In genomic region chrX:149927964-149928258, GRCh38 we compare ENCODE assay signal across 19 cellular contexts. TPM values are rescaled to one million over a fixed set of nuclear protein-coding genes. Genes with fewer than 3 reads are reported as not detected.
"Had no signal": no experiment of that assay in that cellular context is flagged by ENCODE, and none has a peak within 500 bp of the region (broad histone marks: within the 10 kb centered on the region; RNA-seq: fewer than 3 reads in every experiment).

No MANE protein-coding gene starts in this region.

RNA-seq across cellular contexts. Expression of gene HSFX4, which starts 1.5 kb away (rescaled TPM):
- total RNA-seq: activated CD8-positive, alpha-beta T cell treated with anti-CD3 and anti-CD28 coated beads, Interleukin-2, amount 10 ng/mL, durations not matched to agents 7 days and 5 days; activated naive CD4-positive, alpha-beta T cell treated with anti-CD3 and anti-CD28 coated beads for 36 hours; activated naive CD8-positive, alpha-beta T cell treated with anti-CD3 and anti-CD28 coated beads, Interleukin-2, amount 10 ng/mL, durations not matched to agents 7 days and 5 days; ascending aorta; cardiac muscle cell; colonic mucosa; dermis microvascular lymphatic vessel endothelial cell; esophagus squamous epithelium; glomerular endothelial cell; heart right ventricle; kidney epithelial cell; lower leg skin; mesothelial cell of epicardium; osteocyte; posterior vena cava; spleen; uterus; WTC11 had no signal
- polyA plus RNA-seq: cardiac muscle cell, spleen had no signal

RNA-seq across cellular contexts. Expression of gene MAGEA8, which starts 46.9 kb away (rescaled TPM):
- total RNA-seq: activated CD8-positive, alpha-beta memory T cell treated with anti-CD3 and anti-CD28 coated beads, Interleukin-2, amount 10 ng/mL, durations not matched to agents 7 days and 5 days; activated CD8-positive, alpha-beta T cell treated with anti-CD3 and anti-CD28 coated beads, Interleukin-2, amount 10 ng/mL, durations not matched to agents 7 days and 5 days; activated naive CD4-positive, alpha-beta T cell treated with anti-CD3 and anti-CD28 coated beads for 36 hours; activated naive CD8-positive, alpha-beta T cell treated with anti-CD3 and anti-CD28 coated beads, Interleukin-2, amount 10 ng/mL, durations not matched to agents 7 days and 5 days; ascending aorta; cardiac muscle cell; colonic mucosa; dermis microvascular lymphatic vessel endothelial cell; esophagus squamous epithelium; glomerular endothelial cell; heart right ventricle; kidney epithelial cell; lower leg skin; mesothelial cell of epicardium; osteocyte; posterior vena cava; spleen; uterus; WTC11 had no signal
- polyA plus RNA-seq: heart right ventricle, spleen had no signal
